8 cellular contexts compared by ENCODE assay signal in genomic region chr20:50169329-50169823, GRCh38. TPM values are rescaled to one million over a fixed set of nuclear protein-coding genes. Genes with fewer than 3 reads are reported as not detected.
DNase-seq lines count a peak whose midpoint lies in the region; ATAC-seq, FAIRE-seq and TF ChIP-seq lines count a peak whose summit lies in the region.

No MANE protein-coding gene starts in this region.

- H3K4me3 ChIP-seq in dorsolateral prefrontal cortex: no peak overlapping the region
- no peak overlapping the region for H3K4me3 ChIP-seq in mesendoderm (ENCODE audit: low read length)

- H2BK15ac ChIP-seq in mesendoderm (replicated peaks; ENCODE audit: low read depth): no peak overlapping the region

- H2BK120ac ChIP-seq in mesendoderm (ENCODE audit: low read depth, low read length): no peak overlapping the region

- no peaks in the 10 kb centered on the region for H3K36me3 ChIP-seq in mesendoderm (ENCODE audit: control insufficient read depth, insufficient read depth, low read length)

- peak; percentile 77 to 98 (median 94) for TF ChIP-seq CTCF in dorsolateral prefrontal cortex (IDR thresholded peaks at IDR 0.05 in 54 of 56, conservative IDR thresholded peaks at IDR 0.05 in 2 of 56; ENCODE audit: low read depth in 1 of 56, partially characterized antibody in 56 of 56)

- intact Hi-C loops in dorsolateral prefrontal cortex (cut with DNase I): loop anchor here (1.0 to 10.0 kb wide), 3 partner anchors 48 to 185 kb away; partner anchors contain the start of gene SNAI1 (in 1 of the 2)

- no peak overlapping the region for H3K9ac ChIP-seq in mesendoderm (ENCODE audit: low read length)

- H3K23ac ChIP-seq in mesendoderm (ENCODE audit: low read length): no peak overlapping the region

- no peak overlapping the region for H3K4me2 ChIP-seq in mesendoderm (ENCODE audit: low read length)

- H2BK5ac ChIP-seq in mesendoderm (ENCODE audit: low read length): no peak overlapping the region

- H2AK5ac ChIP-seq in mesendoderm (ENCODE audit: low read length): no peak overlapping the region

- DNase-seq in ACHN (peak; percentile 77), GM19239 (ENCODE audit: insufficient read length, low spot score) (no peak), NCI-H526 treated with DMSO at 0.1 percent for 48 hours (lab: John Stamatoyannopoulos, UW) (peak; percentile 63), dorsolateral prefrontal cortex (peak in 9 of 10 donors; percentile 69 to 95 (median 80)), mesendoderm (peak; percentile 87)
- DNase-seq in activated CD4-positive, alpha-beta T cell treated with anti-CD3 and anti-CD28 coated beads, Interleukin-2, amount 50 U/mL, for 24 hours (ENCODE audit: low read depth in 1 of 2, low spot score in 1 of 2): peak; percentile 76 to 77
- DNase-seq in stimulated activated CD8-positive, alpha-beta memory T cell treated with anti-CD3 and anti-CD28 coated beads, Interleukin-2, amount 100 ng/mL, for 48 hours (ENCODE audit: low read depth in 2 of 2): peak; percentile 49 to 75

- H4K5ac ChIP-seq in mesendoderm (ENCODE audit: low read length): no peak overlapping the region

- no peaks in the 10 kb centered on the region for H3K79me2 ChIP-seq in mesendoderm (ENCODE audit: control insufficient read depth, insufficient read depth, low read length)

- H3K56ac ChIP-seq in mesendoderm (ENCODE audit: low read length): no peak overlapping the region

- no peak overlapping the region for H3K27ac ChIP-seq in dorsolateral prefrontal cortex
- no peak overlapping the region for H3K27ac ChIP-seq in mesendoderm (ENCODE audit: low read depth, low read length)

- H3K27me3 ChIP-seq in dorsolateral prefrontal cortex (no peaks in the 10 kb centered on the region), mesendoderm (ENCODE audit: insufficient read depth, low read length, poor library complexity) (no peaks in the 10 kb centered on the region)

- FAIRE-seq in GM19239 (lab: Jason Lieb, UNC): peak; percentile 40

- H3K4ac ChIP-seq in mesendoderm (ENCODE audit: low read depth, low read length): no peak overlapping the region

- no CpG with 5 or more reads among the region's 5 CpGs for WGBS in mesendoderm (ENCODE audit: extremely low coverage, insufficient coverage, low lambda C conversion rate)

- no peaks in the 10 kb centered on the region for H3K79me1 ChIP-seq in mesendoderm (ENCODE audit: low read length)

- ATAC-seq in GM19395 (IDR thresholded peaks at IDR 0.05; ENCODE audit: unreplicated experiment): no peak

- no peak overlapping the region for H4K8ac ChIP-seq in mesendoderm (ENCODE audit: low read depth, low read length)

- H3K4me1 ChIP-seq in mesendoderm (ENCODE audit: control insufficient read depth, low read depth, low read length): peaks cover 3% of the 10 kb centered on the region

- in situ Hi-C loops in ACHN (cut with HindIII; ENCODE audit: low pct_ligation_motif_present, low pct_unique_long_range_greater_than_20kb, low sequenced_read_pairs): no loop called here

- no peak overlapping the region for H3K18ac ChIP-seq in mesendoderm (ENCODE audit: low read length)

RNA-seq across cellular contexts. Expression of gene PEDS1, which starts 15.9 kb away (rescaled TPM):
- 10 to 100 TPM; 14.7 to 51.9 (median 24.0) TPM for total RNA-seq in dorsolateral prefrontal cortex
- 59.8 TPM for polyA plus RNA-seq in mesendoderm (2013, experiment 1 of 2)
- polyA plus RNA-seq in mesendoderm (2013, experiment 2 of 2): 57.8 TPM

RNA-seq across cellular contexts. Expression of gene CEBPB, which starts 21.3 kb away (rescaled TPM):
- 100 to 1,000 TPM in 1 of 120 experiments, 10 to 100 TPM in 119; 14.0 to 106 (median 35.0) TPM for total RNA-seq in dorsolateral prefrontal cortex
- polyA plus RNA-seq in mesendoderm (2013, experiment 1 of 2): 22.5 TPM
- 22.8 TPM for polyA plus RNA-seq in mesendoderm (2013, experiment 2 of 2)

RNA-seq across cellular contexts. Expression of gene UBE2V1, which starts 56.4 kb away (rescaled TPM):
- 100 to 1,000 TPM in 113 of 120 experiments, 10 to 100 TPM in 7; 81.1 to 180 (median 135) TPM for total RNA-seq in dorsolateral prefrontal cortex
- 280 TPM for polyA plus RNA-seq in mesendoderm (2013, experiment 1 of 2)
- polyA plus RNA-seq in mesendoderm (2013, experiment 2 of 2): 273 TPM
